ENCODE assay signal across 9 cellular contexts in genomic region chr6:11428351-11428750, GRCh38.
DNase-seq lines count a peak whose midpoint lies in the region; ATAC-seq and TF ChIP-seq lines count a peak whose summit lies in the region.
"Had no signal": no experiment of that assay in that cellular context is flagged by ENCODE, and none has a peak within 500 bp of the region (broad histone marks: within the 10 kb centered on the region; RNA-seq: fewer than 3 reads in every experiment).

No MANE protein-coding gene starts in this region.

- H3K27ac Mint-ChIP-seq in HFFc6 (peak overlapping the region; percentile 72), nephron progenitor cell (peak overlapping the region; percentile 85)
- peak overlapping the region; percentile 21 for H3K27ac Mint-ChIP-seq in activated naive CD8-positive, alpha-beta T cell treated with anti-CD3 and anti-CD28 coated beads for 36 hours

- no peak for ATAC-seq in sciatic nerve

- DNase-seq in DMS53 (lab: John Stamatoyannopoulos, UW) (peak; percentile 94), HFFc6 (no peak), nephron progenitor cell (no peak), sciatic nerve (ENCODE audit: low spot score) (no peak), SIG-M5 treated with dmso at 0.1 percent for 504 hours (lab: John Stamatoyannopoulos, UW; ENCODE audit: unreplicated experiment) (no peak), NCI-H2171 (lab: John Stamatoyannopoulos, UW) (no peak)
- no peak for DNase-seq in activated naive CD8-positive, alpha-beta T cell treated with anti-CD3 and anti-CD28 coated beads for 36 hours
- DNase-seq in activated CD4-positive, CD25-positive, alpha-beta regulatory T cell treated with anti-CD3 and anti-CD28 coated beads, Interleukin-2, amount 50 U/mL, for 72 hours: no peak
- DNase-seq: KG1 had no signal

- TF ChIP-seq CTCF in HFFc6 (IDR thresholded peaks at IDR 0.05): no peak
- no peak for TF ChIP-seq CTCF in nephron progenitor cell (IDR thresholded peaks at IDR 0.05)

- intact Hi-C loops in sciatic nerve (cut with DNase I): no loop called here

- no peaks in the 10 kb centered on the region for H3K9me3 Mint-ChIP-seq in HFFc6
- no peaks in the 10 kb centered on the region for H3K9me3 Mint-ChIP-seq in activated naive CD8-positive, alpha-beta T cell treated with anti-CD3 and anti-CD28 coated beads for 36 hours
- H3K9me3 Mint-ChIP-seq in nephron progenitor cell: no peaks in the 10 kb centered on the region

- H3K36me3 Mint-ChIP-seq in HFFc6 (ENCODE audit: low read depth) (no peaks in the 10 kb centered on the region), nephron progenitor cell (ENCODE audit: low read depth) (no peaks in the 10 kb centered on the region)
- H3K36me3 Mint-ChIP-seq in activated naive CD8-positive, alpha-beta T cell treated with anti-CD3 and anti-CD28 coated beads for 36 hours: no peaks in the 10 kb centered on the region

- H3K4me3 Mint-ChIP-seq in HFFc6: peak overlapping the region; percentile 5
- H3K4me3 Mint-ChIP-seq in activated naive CD8-positive, alpha-beta T cell treated with anti-CD3 and anti-CD28 coated beads for 36 hours: no peak overlapping the region
- no peak overlapping the region for H3K4me3 Mint-ChIP-seq in nephron progenitor cell

- no peaks in the 10 kb centered on the region for H3K27me3 Mint-ChIP-seq in HFFc6 (ENCODE audit: insufficient read depth)
- peaks cover 9% of the 10 kb centered on the region for H3K27me3 Mint-ChIP-seq in activated naive CD8-positive, alpha-beta T cell treated with anti-CD3 and anti-CD28 coated beads for 36 hours
- peaks cover 3% of the 10 kb centered on the region for H3K27me3 Mint-ChIP-seq in nephron progenitor cell (ENCODE audit: low read depth, poor library complexity)

- H3K4me1 Mint-ChIP-seq in HFFc6 (ENCODE audit: low read depth) (peaks cover 96% of the 10 kb centered on the region), nephron progenitor cell (peaks cover 77% of the 10 kb centered on the region)
- H3K4me1 Mint-ChIP-seq in activated naive CD8-positive, alpha-beta T cell treated with anti-CD3 and anti-CD28 coated beads for 36 hours: peaks cover 40% of the 10 kb centered on the region

Comparison
In these comparisons a context has a peak if more than half of its experiments do, and no peak if none do; other contexts are left out.
1. H3K27ac Mint-ChIP-seq: peak in every context shown above with its lines; median percentile 85 in nephron progenitor cell; 72 in HFFc6; 21 in activated naive CD8-positive, alpha-beta T cell treated with anti-CD3 and anti-CD28 coated beads for 36 hours.